19 cellular contexts compared by ENCODE assay signal in genomic region chr9:13586726-13587392, GRCh38.
DNase-seq lines count a peak whose midpoint lies in the region; ATAC-seq, FAIRE-seq and TF ChIP-seq lines count a peak whose summit lies in the region.
"Had no signal": no experiment of that assay in that cellular context is flagged by ENCODE, and none has a peak within 500 bp of the region (broad histone marks: within the 10 kb centered on the region; RNA-seq: fewer than 3 reads in every experiment).

No MANE protein-coding gene starts in this region.

- no peak overlapping the region for H2BK120ac ChIP-seq in H1 (replicated peaks; ENCODE audit: low read depth, low read length)
- no peak overlapping the region for H2BK120ac ChIP-seq in neuronal stem cell (ENCODE audit: low read depth, low read length)

- WGBS in H1 (ENCODE audit: extremely low coverage in 1 of 2, insufficient coverage in 1 of 2, insufficient read length in 1 of 2, insufficient replicate concordance in 2 of 2, low coverage in 1 of 2, low lambda C conversion rate in 2 of 2, missing lambda C conversion rate in 1 of 2), 2 experiments = 75% methylated on average over 5 of the region's 5 CpGs; no CpG with 5 or more reads in 1 of the 2 experiments
- WGBS in neuronal stem cell (ENCODE audit: extremely low coverage in 2 of 2, insufficient read length in 2 of 2, insufficient replicate concordance in 1 of 2), 2 donors = no CpG with 5 or more reads among the region's 5 CpGs

- H3K36me3 ChIP-seq in DND-41 (ENCODE audit: insufficient read depth, low read length) (no peaks in the 10 kb centered on the region), Loucy (ENCODE audit: insufficient read depth, low read length) (no peaks in the 10 kb centered on the region), H1 (ENCODE audit: control insufficient read depth in 2 of 4, insufficient read depth in 4 of 4, low read length in 3 of 4) (no peaks in the 10 kb centered on the region), neuronal stem cell (replicated peaks in 1 of 2; ENCODE audit: control insufficient read depth in 2 of 2, insufficient read depth in 2 of 2, low read length in 2 of 2) (no peaks in the 10 kb centered on the region), WERI-Rb-1 (no peaks in the 10 kb centered on the region)

- H4K20me1 ChIP-seq in DND-41 (ENCODE audit: insufficient read depth, low read length) = no peaks in the 10 kb centered on the region
- H4K20me1 ChIP-seq in Loucy (ENCODE audit: insufficient read depth, low read length, poor library complexity, severe bottlenecking) = no peaks in the 10 kb centered on the region
- no peaks in the 10 kb centered on the region for H4K20me1 ChIP-seq in H1 (replicated peaks in 1 of 2; ENCODE audit: control insufficient read depth in 1 of 2, insufficient read depth in 2 of 2, low read length in 2 of 2)

- H4K8ac ChIP-seq in H1 (ENCODE audit: extremely low read depth, insufficient read depth, low read length) (no peak overlapping the region), neuronal stem cell (ENCODE audit: low read depth, low read length) (no peak overlapping the region)

- H3K27me3 ChIP-seq in DND-41 (ENCODE audit: insufficient read depth, low read length, poor library complexity) (no peaks in the 10 kb centered on the region), Loucy (ENCODE audit: insufficient read depth, low read length, poor library complexity, severe bottlenecking) (no peaks in the 10 kb centered on the region), H1 (replicated peaks in 1 of 4; ENCODE audit: control insufficient read depth in 3 of 4, extremely low read depth in 1 of 4, insufficient read depth in 3 of 4, low read length in 3 of 4) (no peaks in the 10 kb centered on the region), neuronal stem cell (ENCODE audit: control insufficient read depth in 3 of 3, insufficient read depth in 3 of 3, low read depth in 1 of 3, low read length in 3 of 3) (no peaks in the 10 kb centered on the region), WERI-Rb-1 (ENCODE audit: insufficient read depth, low read depth, severe bottlenecking) (no peaks in the 10 kb centered on the region)
- H3K27me3 ChIP-seq: foreskin keratinocyte, testis had no signal

- H3K4me2 ChIP-seq in DND-41 (ENCODE audit: insufficient read depth, low read length) (no peak overlapping the region), Loucy (ENCODE audit: low read depth, low read length, poor library complexity, severe bottlenecking) (no peak overlapping the region), H1 (ENCODE audit: insufficient read depth in 1 of 2, low read depth in 2 of 2, low read length in 2 of 2) (no peak overlapping the region), neuronal stem cell (ENCODE audit: insufficient read depth, low read length, poor library complexity, severe bottlenecking) (no peak overlapping the region)

- H3K27ac ChIP-seq in DND-41 (ENCODE audit: low read length) (no peak overlapping the region), H1 (ENCODE audit: low read depth, low read length) (no peak overlapping the region), neuronal stem cell (replicated peaks; ENCODE audit: low read length) (no peak overlapping the region), WERI-Rb-1 (no peak overlapping the region)
- H3K27ac ChIP-seq: foreskin keratinocyte, testis had no signal

- FAIRE-seq in H1 (lab: Jason Lieb, UNC) = no peak
- FAIRE-seq: endometrium had no signal

- H2BK15ac ChIP-seq in H1 (ENCODE audit: low read length) (no peak overlapping the region), neuronal stem cell (ENCODE audit: low read length) (no peak overlapping the region)

- no peak overlapping the region for H2BK5ac ChIP-seq in H1 (ENCODE audit: low read depth, low read length)
- no peak overlapping the region for H2BK5ac ChIP-seq in neuronal stem cell (ENCODE audit: low read length)

- no peak for TF ChIP-seq POLR2A in H1 (IDR thresholded peaks at IDR 0.05; ENCODE audit: control extremely low read depth in 1 of 2, low read depth in 2 of 2, low read length in 2 of 2)

- H2AK5ac ChIP-seq in H1 (ENCODE audit: low read depth, low read length) = no peak overlapping the region
- no peak overlapping the region for H2AK5ac ChIP-seq in neuronal stem cell (ENCODE audit: low read depth, low read length)

- no peak overlapping the region for H3K18ac ChIP-seq in H1 (ENCODE audit: extremely low read depth, low read length)
- H3K18ac ChIP-seq in neuronal stem cell (ENCODE audit: low read length) = no peak overlapping the region

- H3K23ac ChIP-seq in H1 (ENCODE audit: insufficient read length) (no peak overlapping the region), neuronal stem cell (ENCODE audit: low read depth, low read length, poor library complexity) (no peak overlapping the region)

- CTCF ChIA-PET in H1 (lab: Charles Lee; ENCODE audit: partially characterized antibody) = interaction anchor here (1.1 kb wide), 1 partner anchor 159 kb away, joined by 3 read pairs; no protein-coding TSS in a partner anchor

- no peak overlapping the region for H2BK12ac ChIP-seq in H1 (ENCODE audit: low read depth, low read length)
- H2BK12ac ChIP-seq in neuronal stem cell (ENCODE audit: low read length) = no peak overlapping the region

- TF ChIP-seq CTCF in DND-41 (IDR thresholded peaks at IDR 0.05; ENCODE audit: borderline replicate concordance, extremely low read depth, low read length, poor library complexity, severe bottlenecking) = no peak
- TF ChIP-seq CTCF in Loucy (conservative IDR thresholded peaks at IDR 0.05; ENCODE audit: low read length) = no peak
- TF ChIP-seq CTCF in H1 (IDR thresholded peaks at IDR 0.05; ENCODE audit: control extremely low read depth in 1 of 3, insufficient read depth in 1 of 3, low read depth in 1 of 3, low read length in 3 of 3) = no peak
- TF ChIP-seq CTCF in WERI-Rb-1 (IDR thresholded peaks at IDR 0.05; ENCODE audit: low read depth, low read length) = no peak

- H4K5ac ChIP-seq in H1 (ENCODE audit: insufficient read length, low read depth, low read length) = no peak overlapping the region

- H3K9ac ChIP-seq in DND-41 (ENCODE audit: low read depth, low read length) (no peak overlapping the region), Loucy (ENCODE audit: low read depth, low read length, poor library complexity, severe bottlenecking) (no peak overlapping the region), H1 (replicated peaks in 1 of 4; ENCODE audit: extremely low read depth in 1 of 4, low read depth in 3 of 4, low read length in 3 of 4) (no peak overlapping the region), neuronal stem cell (ENCODE audit: low read depth, low read length, poor library complexity) (no peak overlapping the region)

- H3K4me1 ChIP-seq in DND-41 (ENCODE audit: insufficient read depth, low read length) (0 out of 2 replicates have a peak, but pooled peaks cover 6% of the 10 kb centered on the region), Loucy (ENCODE audit: insufficient read depth, low read length, poor library complexity, severe bottlenecking) (peaks cover 18% of the 10 kb centered on the region), H1 (replicated peaks in 1 of 4; ENCODE audit: control insufficient read depth in 3 of 4, insufficient read depth in 4 of 4, low read length in 3 of 4) (peaks cover 0 to 10% (median 4%) of the 10 kb centered on the region in 4 experiments; a peak in 5 of 7 replicates), neuronal stem cell (ENCODE audit: control insufficient read depth in 2 of 2, insufficient read depth in 1 of 2, low read depth in 1 of 2, low read length in 2 of 2) (peaks cover 5 to 32% of the 10 kb centered on the region in 2 donors)
- H3K4me1 ChIP-seq: foreskin keratinocyte, testis had no signal

- H3K14ac ChIP-seq in H1 (ENCODE audit: insufficient read length) (no peak overlapping the region), neuronal stem cell (ENCODE audit: low read length) (no peak overlapping the region)

- H4K91ac ChIP-seq in H1 (replicated peaks; ENCODE audit: insufficient read length, low read length) = no peak overlapping the region
- H4K91ac ChIP-seq in neuronal stem cell (ENCODE audit: low read depth, low read length, poor library complexity) = no peak overlapping the region

- no peaks in the 10 kb centered on the region for H3K23me2 ChIP-seq in H1 (ENCODE audit: low read depth, low read length)

- H2BK20ac ChIP-seq in H1 (ENCODE audit: low read length) = no peak overlapping the region

- H3K79me2 ChIP-seq in DND-41 (ENCODE audit: insufficient read depth, low read length) = no peaks in the 10 kb centered on the region
- no peaks in the 10 kb centered on the region for H3K79me2 ChIP-seq in Loucy (ENCODE audit: insufficient read depth, low read length)
- no peaks in the 10 kb centered on the region for H3K79me2 ChIP-seq in H1 (ENCODE audit: control insufficient read depth in 1 of 2, insufficient read depth in 2 of 2, low read length in 2 of 2)

- no peaks in the 10 kb centered on the region for H3F3A ChIP-seq in Loucy (ENCODE audit: low read depth)

- TF ChIP-seq RAD21 in H1 (IDR thresholded peaks at IDR 0.05 in 1 of 2, conservative IDR thresholded peaks at IDR 0.05 in 1 of 2; ENCODE audit: low read depth in 2 of 2, low read length in 2 of 2) = no peak

- no peak overlapping the region for H3K4me3 ChIP-seq in DND-41 (ENCODE audit: low read depth in 1 of 2, low read length in 2 of 2)
- no peak overlapping the region for H3K4me3 ChIP-seq in Loucy (ENCODE audit: low read length, poor library complexity, severe bottlenecking)
- no peak overlapping the region for H3K4me3 ChIP-seq in H1 (ENCODE audit: extremely low read depth in 1 of 4, insufficient read depth in 2 of 4, low read depth in 3 of 4, low read length in 4 of 4)
- peak overlapping the region in 1 of 2 donors; percentile 1 for H3K4me3 ChIP-seq in neuronal stem cell (ENCODE audit: low read length in 2 of 2)
- no peak overlapping the region for H3K4me3 ChIP-seq in WERI-Rb-1 (ENCODE audit: low read depth, low read length)
- H3K4me3 ChIP-seq: lung, testis had no signal

- H3K9me2 ChIP-seq in Loucy (replicated peaks; ENCODE audit: low read depth, low read length) = no peaks in the 10 kb centered on the region

- H3K79me1 ChIP-seq in H1 (ENCODE audit: low read depth, low read length) (no peaks in the 10 kb centered on the region), neuronal stem cell (ENCODE audit: low read depth, low read length) (no peaks in the 10 kb centered on the region)

- no peak for ATAC-seq in DND-41 (ENCODE audit: insufficient read depth, low read depth)
- ATAC-seq: foreskin keratinocyte, natural killer cell, sciatic nerve had no signal

- H3K4ac ChIP-seq in H1 (replicated peaks; ENCODE audit: insufficient read length, low read depth, low read length) = no peak overlapping the region
- no peak overlapping the region for H3K4ac ChIP-seq in neuronal stem cell (ENCODE audit: low read length)

- DNase-seq in DND-41 = no peak
- no peak for DNase-seq in H1 (ENCODE audit: low read depth in 1 of 2, low spot score in 2 of 2)
- no peak for DNase-seq in neuronal stem cell (ENCODE audit: low spot score)
- DNase-seq in WERI-Rb-1 = no peak
- no peak for DNase-seq in effector CD4-positive, alpha-beta T cell
- DNase-seq in activated naive CD4-positive, alpha-beta T cell treated with Interleukin-2 at 50 U/mL for 16 hours = no peak
- DNase-seq: activated CD4-positive, CD25-positive, alpha-beta regulatory T cell treated with anti-CD3 and anti-CD28 coated beads, Interleukin-2, amount 50 U/mL, for 72 hours; central memory CD4-positive, alpha-beta T cell; foreskin keratinocyte; HCEC 1CT; MV-4-11; natural killer cell; SHP77; stimulated activated CD4-positive, alpha-beta T cell treated with anti-CD3 and anti-CD28 coated beads, Interleukin-2, amount 100 ng/mL, for 24 hours; testis had no signal

- peak overlapping the region; percentile 49; the same call in 1 of the 2 replicates for H2AFZ ChIP-seq in DND-41 (ENCODE audit: low read depth, low read length)
- peak overlapping the region; percentile 36; the same call in 1 of the 2 replicates for H2AFZ ChIP-seq in Loucy (ENCODE audit: low read length)
- H2AFZ ChIP-seq in H1 (ENCODE audit: low read length) = 0 out of 2 replicates have a peak overlapping the region, but pooled peaks have one; percentile 29
- peak overlapping the region; percentile 68 for H2AFZ ChIP-seq in neuronal stem cell (ENCODE audit: low read length)

- H3K9me3 ChIP-seq in DND-41 (ENCODE audit: insufficient read depth, low read length, severe bottlenecking) = no peaks in the 10 kb centered on the region
- H3K9me3 ChIP-seq in Loucy (ENCODE audit: insufficient read depth, low read depth, low read length) = no peaks in the 10 kb centered on the region
- H3K9me3 ChIP-seq in H1 (ENCODE audit: insufficient read depth in 2 of 2, low read depth in 1 of 2, low read length in 1 of 2) = no peaks in the 10 kb centered on the region
- no peaks in the 10 kb centered on the region for H3K9me3 ChIP-seq in neuronal stem cell (replicated peaks in 1 of 2; ENCODE audit: control insufficient read depth in 2 of 2, insufficient read depth in 1 of 2, low read depth in 1 of 2, low read length in 2 of 2)
- H3K9me3 ChIP-seq in WERI-Rb-1 (ENCODE audit: severe bottlenecking) = no peaks in the 10 kb centered on the region
- H3K9me3 ChIP-seq: testis had no signal

- POLR2A ChIA-PET in H1 (lab: Charles Lee; ENCODE audit: partially characterized antibody) = no interaction called here

- no peak overlapping the region for H3K56ac ChIP-seq in H1 (replicated peaks; ENCODE audit: insufficient read length, low read depth, low read length)

- no peak for TF ChIP-seq EP300 in H1 (IDR thresholded peaks at IDR 0.05; ENCODE audit: borderline replicate concordance in 1 of 2, low read depth in 2 of 2, low read length in 2 of 2)
